Comparison of ENCODE assay signal across 25 cellular contexts in the genomic region with DNA sequence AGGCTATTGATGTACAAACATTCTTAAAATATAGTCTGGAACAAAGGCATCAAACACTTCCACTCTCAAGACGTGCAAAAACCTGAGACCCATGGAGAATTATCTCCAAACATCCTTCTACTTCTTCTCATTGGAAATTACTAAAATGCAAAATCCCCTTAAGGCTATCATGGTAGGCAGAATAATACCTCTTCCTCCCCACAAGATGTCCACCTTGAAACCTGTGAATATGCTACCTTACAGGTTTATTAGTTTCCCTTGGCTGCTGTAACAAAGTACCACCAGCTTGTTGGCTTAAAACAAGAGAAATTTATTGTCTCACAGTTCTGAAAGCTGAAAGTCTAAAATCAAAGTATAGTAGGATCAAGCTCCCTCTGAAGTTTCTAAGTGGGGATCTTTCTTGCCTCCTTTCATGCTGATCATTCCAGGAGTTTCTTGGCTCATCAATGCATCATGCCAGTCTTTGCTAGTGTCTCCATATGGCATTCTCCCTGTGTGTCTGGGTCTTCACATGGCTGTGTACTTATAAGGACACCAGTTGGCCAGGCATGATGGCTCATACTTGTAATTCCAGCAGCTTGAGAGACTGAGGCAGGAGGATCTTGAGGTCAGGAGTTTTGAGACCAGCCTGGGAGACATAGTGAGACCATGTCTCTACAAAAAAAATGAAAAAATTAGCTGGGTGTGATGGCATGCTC.
"Had no signal": no experiment of that assay in that cellular context is flagged by ENCODE, and none has a peak within 500 bp of the region (broad histone marks: within the 10 kb centered on the region; RNA-seq: fewer than 3 reads in every experiment).

No MANE protein-coding gene starts in this region.

- ATAC-seq: Panc1, Right ventricle myocardium inferior, T-cell had no signal

- H3K4me3 ChIP-seq: cardiac muscle cell, SK-N-MC had no signal

- H3K4me2 ChIP-seq: KMS-11 had no signal

- DNase-seq: activated CD4-positive, alpha-beta memory T cell treated with anti-CD3 and anti-CD28 coated beads for 36 hours; activated CD4-positive, alpha-beta T cell treated with anti-CD3 and anti-CD28 coated beads, Interleukin-2, amount 10 ng/mL, durations not matched to agents 7 days and 5 days; activated CD4-positive, CD25-positive, alpha-beta regulatory T cell; activated CD8-positive, alpha-beta memory T cell treated with anti-CD3 and anti-CD28 coated beads for 24 hours; activated effector memory CD4-positive, alpha-beta T cell treated with anti-CD3 and anti-CD28 coated beads, Interleukin-2, amount 50 U/mL, for 16 hours; activated naive CD4-positive, alpha-beta T cell treated with Interleukin-2 at 50 U/mL for 16 hours; activated T-cell treated with anti-CD3 and anti-CD28 coated beads, Interleukin-2, amount 50 U/mL, for 4 hours; amygdala; brain microvascular endothelial cell; NCI-H146; NCI-H187 treated with DMSO at 0.1 percent for 48 hours; NCI-H2081 treated with DMSO at 0.1 percent for 48 hours; NCI-H345; NCI-H510A; NCI-H526 treated with DMSO at 0.1 percent for 48 hours; OCI-M1; RPMI8226; T-cell; T-helper 2 cell; T1000 had no signal

- H3K36me3 ChIP-seq: brain microvascular endothelial cell, cardiac muscle cell had no signal

- H3K27ac ChIP-seq: brain microvascular endothelial cell, cardiac muscle cell, KMS-11, SK-N-MC had no signal

- H3K9ac ChIP-seq: KMS-11 had no signal

- H3K27me3 ChIP-seq: brain microvascular endothelial cell, cardiac muscle cell had no signal
